8 cellular contexts compared by ENCODE assay signal in genomic region chr5:121962347-121962670, GRCh38. TPM values are rescaled to one million over a fixed set of nuclear protein-coding genes. Genes with fewer than 3 reads are reported as not detected.
A peak's percentile ranks its signal among the peaks of the same experiment; 100 is the strongest.
DNase-seq lines count a peak whose midpoint lies in the region; ATAC-seq and TF ChIP-seq lines count a peak whose summit lies in the region.

No MANE protein-coding gene starts in this region.

- peak overlapping the region; percentile 99 for H3K27ac Mint-ChIP-seq in central memory CD8-positive, alpha-beta T cell (ENCODE audit: low read depth)
- H3K27ac Mint-ChIP-seq in natural killer cell treated with Interleukin-12 subunit alpha and Interleukin-12 subunit beta and Interleukin-15 and Interleukin-18, amount 100 ng/mL, for 72 hours, result peak overlapping the region; percentile 83 to 92

- no peaks in the 10 kb centered on the region for H3K9me3 Mint-ChIP-seq in central memory CD8-positive, alpha-beta T cell
- no peaks in the 10 kb centered on the region for H3K9me3 Mint-ChIP-seq in natural killer cell treated with Interleukin-12 subunit alpha and Interleukin-12 subunit beta and Interleukin-15 and Interleukin-18, amount 100 ng/mL, for 72 hours

- H3K4me1 Mint-ChIP-seq in central memory CD8-positive, alpha-beta T cell, result peaks cover 44% of the 10 kb centered on the region
- peaks cover 32 to 40% of the 10 kb centered on the region in 2 donors for H3K4me1 Mint-ChIP-seq in natural killer cell treated with Interleukin-12 subunit alpha and Interleukin-12 subunit beta and Interleukin-15 and Interleukin-18, amount 100 ng/mL, for 72 hours (ENCODE audit: low read depth in 2 of 2)

- H3K27me3 Mint-ChIP-seq in central memory CD8-positive, alpha-beta T cell, result peaks cover 18% of the 10 kb centered on the region
- peaks cover 3 to 8% of the 10 kb centered on the region in 2 donors for H3K27me3 Mint-ChIP-seq in natural killer cell treated with Interleukin-12 subunit alpha and Interleukin-12 subunit beta and Interleukin-15 and Interleukin-18, amount 100 ng/mL, for 72 hours

- peak; percentile 71 for DNase-seq in GM12865 (ENCODE audit: low read depth)
- DNase-seq in Jurkat, Clone E6-1 (ENCODE audit: low read depth, low spot score), result no peak
- no peak for DNase-seq in central memory CD8-positive, alpha-beta T cell (ENCODE audit: low spot score in 2 of 2)
- no peak for DNase-seq in natural killer cell treated with Interleukin-12 subunit alpha and Interleukin-12 subunit beta and Interleukin-15 and Interleukin-18, amount 100 ng/mL, for 72 hours (ENCODE audit: low spot score)
- no peak for DNase-seq in NCI-H2196 (lab: John Stamatoyannopoulos, UW; ENCODE audit: unreplicated experiment)
- no peak for DNase-seq in foreskin melanocyte
- no peak for DNase-seq in NCI-H1417 treated with DMSO at 0.1 percent for 48 hours (lab: John Stamatoyannopoulos, UW)

- TF ChIP-seq CTCF in GM12865 (IDR thresholded peaks at IDR 0.05; ENCODE audit: insufficient read depth, low read depth, low read length, missing control alignments), result no peak

- H3K4me3 Mint-ChIP-seq in central memory CD8-positive, alpha-beta T cell, result peak overlapping the region; percentile 94
- peak overlapping the region; percentile 92 for H3K4me3 Mint-ChIP-seq in natural killer cell treated with Interleukin-12 subunit alpha and Interleukin-12 subunit beta and Interleukin-15 and Interleukin-18, amount 100 ng/mL, for 72 hours

- H3K36me3 Mint-ChIP-seq in central memory CD8-positive, alpha-beta T cell (ENCODE audit: insufficient read depth), result peaks cover 16% of the 10 kb centered on the region
- H3K36me3 Mint-ChIP-seq in natural killer cell treated with Interleukin-12 subunit alpha and Interleukin-12 subunit beta and Interleukin-15 and Interleukin-18, amount 100 ng/mL, for 72 hours, result peaks cover 14% of the 10 kb centered on the region

- peak overlapping the region; percentile 83 for H3K4me3 ChIP-seq in GM12865 (ENCODE audit: low read depth, low read length)
- H3K4me3 ChIP-seq in Jurkat, Clone E6-1 (ENCODE audit: low read length), result peak overlapping the region; percentile 97

- peak; percentile 59 for ATAC-seq in GM21529 (IDR thresholded peaks at IDR 0.05; ENCODE audit: unreplicated experiment)
- ATAC-seq in central memory CD8-positive, alpha-beta T cell (replicated peaks; ENCODE audit: extremely low read depth, poor library complexity, severe bottlenecking), result peak; percentile 22
- ATAC-seq in natural killer cell treated with Interleukin-12 subunit alpha and Interleukin-12 subunit beta and Interleukin-15 and Interleukin-18, amount 100 ng/mL, for 72 hours, result peak in 1 of 2 donors; percentile 38

RNA-seq across cellular contexts. Expression of gene SRFBP1, which starts 0.5 kb away (rescaled TPM):
- polyA plus RNA-seq in Jurkat, Clone E6-1 (2012; ENCODE audit: insufficient read depth, insufficient read length), result 7.0 TPM
- 10 to 100 TPM; 15.1 to 15.5 TPM for total RNA-seq in natural killer cell treated with Interleukin-12 subunit alpha and Interleukin-12 subunit beta and Interleukin-15 and Interleukin-18, amount 100 ng/mL, for 72 hours
